Comparison of ENCODE assay signal across 27 cellular contexts in the genomic region with DNA sequence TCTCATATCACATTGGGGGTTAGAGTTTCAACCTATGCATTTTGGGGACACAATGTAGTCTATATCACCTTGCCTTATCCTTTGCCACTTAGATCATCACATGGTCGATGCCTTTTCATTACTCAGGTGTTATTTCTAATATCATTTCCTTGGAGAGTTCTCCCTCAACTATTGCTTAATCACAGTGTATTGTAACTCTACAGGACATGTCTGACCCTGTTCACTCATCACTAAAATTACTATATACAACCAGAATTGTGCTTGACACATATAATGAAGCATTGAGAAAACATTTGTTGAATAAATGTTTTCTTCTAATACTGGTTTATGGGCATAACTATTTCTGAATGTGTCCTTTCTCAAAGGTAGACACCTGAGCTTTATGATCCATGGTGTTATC.
"Had no signal": no experiment of that assay in that cellular context is flagged by ENCODE, and none has a peak within 500 bp of the region (broad histone marks: within the 10 kb centered on the region; RNA-seq: fewer than 3 reads in every experiment).

No MANE protein-coding gene starts in this region.

- ATAC-seq: mucosa of descending colon; naive thymus-derived CD4-positive, alpha-beta T cell; natural killer cell treated with Interleukin-12 subunit alpha and Interleukin-12 subunit beta and Interleukin-15 and Interleukin-18, amount 100 ng/mL, for 72 hours; right lobe of liver; stimulated activated memory B cell treated with anti-CD40 and anti-IgM and Interleukin-4, amounts not matched to agents 10 μg/mL and 1 μg/mL and 100 μg/mL, for 72 hours; stimulated activated naive CD8-positive, alpha-beta T cell treated with anti-CD3 and anti-CD28 coated beads, Interleukin-15, amount 100 ng/mL, for 72 hours had no signal

- H3K27me3 Mint-ChIP-seq: memory B cell; natural killer cell treated with Interleukin-12 subunit alpha and Interleukin-12 subunit beta and Interleukin-15 and Interleukin-18, amount 100 ng/mL, for 72 hours; progenitor cell of endocrine pancreas; stimulated activated memory B cell treated with anti-CD40 and anti-IgM and Interleukin-4, amounts not matched to agents 10 μg/mL and 1 μg/mL and 100 μg/mL, for 72 hours; stimulated activated naive CD8-positive, alpha-beta T cell treated with anti-CD3 and anti-CD28 coated beads, Interleukin-15, amount 100 ng/mL, for 72 hours; type B pancreatic cell had no signal

- H3K27me3 ChIP-seq: ovary, right atrium auricular region, right lobe of liver, tibial nerve, vagina had no signal

- H3K4me1 Mint-ChIP-seq: immature natural killer cell; memory B cell; naive thymus-derived CD4-positive, alpha-beta T cell; stimulated activated memory B cell treated with anti-CD40 and anti-IgM and Interleukin-4, amounts not matched to agents 10 μg/mL and 1 μg/mL and 100 μg/mL, for 72 hours; stimulated activated naive CD8-positive, alpha-beta T cell treated with anti-CD3 and anti-CD28 coated beads, Interleukin-15, amount 100 ng/mL, for 72 hours had no signal

- H3K4me3 ChIP-seq: left ventricle myocardium inferior, lung, mucosa of descending colon, ovary, right atrium auricular region, right lobe of liver, smooth muscle cell, tibial nerve, vagina had no signal

- H3K9me3 ChIP-seq: mucosa of descending colon, ovary, right atrium auricular region, right lobe of liver, vagina had no signal

- H3K4me3 Mint-ChIP-seq: immature natural killer cell; memory B cell; naive thymus-derived CD4-positive, alpha-beta T cell; natural killer cell treated with Interleukin-12 subunit alpha and Interleukin-12 subunit beta and Interleukin-15 and Interleukin-18, amount 100 ng/mL, for 72 hours; stimulated activated memory B cell treated with anti-CD40 and anti-IgM and Interleukin-4, amounts not matched to agents 10 μg/mL and 1 μg/mL and 100 μg/mL, for 72 hours; stimulated activated naive CD8-positive, alpha-beta T cell treated with anti-CD3 and anti-CD28 coated beads, Interleukin-15, amount 100 ng/mL, for 72 hours; type B pancreatic cell had no signal

- H3K36me3 ChIP-seq: left ventricle myocardium inferior, ovary, right atrium auricular region, right lobe of liver, tibial nerve, vagina had no signal

- H3K4me2 ChIP-seq: smooth muscle cell had no signal

- H3K27ac Mint-ChIP-seq: immature natural killer cell; memory B cell; naive thymus-derived CD4-positive, alpha-beta T cell; natural killer cell treated with Interleukin-12 subunit alpha and Interleukin-12 subunit beta and Interleukin-15 and Interleukin-18, amount 100 ng/mL, for 72 hours; progenitor cell of endocrine pancreas; stimulated activated memory B cell treated with anti-CD40 and anti-IgM and Interleukin-4, amounts not matched to agents 10 μg/mL and 1 μg/mL and 100 μg/mL, for 72 hours; stimulated activated naive CD8-positive, alpha-beta T cell treated with anti-CD3 and anti-CD28 coated beads, Interleukin-15, amount 100 ng/mL, for 72 hours; type B pancreatic cell had no signal

- DNase-seq: hypothalamus; immature natural killer cell; kidney; left ventricle myocardium inferior; midbrain; mucosa of descending colon; naive thymus-derived CD4-positive, alpha-beta T cell; ovary; right lobe of liver; stimulated activated CD4-positive, alpha-beta T cell treated with anti-CD3 and anti-CD28 coated beads, Interleukin-1b, Interleukin-23, amount 100 ng/mL, for 48 hours; stimulated activated CD4-positive, alpha-beta T cell treated with anti-CD3 and anti-CD28 coated beads, Interleukin-2, amount 100 ng/mL, for 48 hours; stimulated activated CD4-positive, alpha-beta T cell treated with anti-CD3 and anti-CD28 coated beads, Interleukin-4, amount 100 ng/mL, for 4 hours; stimulated activated CD8-positive, alpha-beta memory T cell treated with anti-CD3 and anti-CD28 coated beads, Interleukin-4, amount 100 ng/mL, for 48 hours; stimulated activated naive CD4-positive, alpha-beta T cell treated with Interleukin-2 at 50 U/mL for 16 hours; stimulated activated naive CD8-positive, alpha-beta T cell treated with anti-CD3 and anti-CD28 coated beads, Interleukin-15, amount 100 ng/mL, for 72 hours; substantia nigra had no signal

- H3K4me1 ChIP-seq: left ventricle myocardium inferior, right atrium auricular region, right lobe of liver, tibial nerve, vagina had no signal

- H3K27ac ChIP-seq: left ventricle myocardium inferior, ovary, right atrium auricular region, right lobe of liver, tibial nerve, vagina had no signal

- H3K36me3 Mint-ChIP-seq: immature natural killer cell; memory B cell; naive thymus-derived CD4-positive, alpha-beta T cell; natural killer cell treated with Interleukin-12 subunit alpha and Interleukin-12 subunit beta and Interleukin-15 and Interleukin-18, amount 100 ng/mL, for 72 hours; stimulated activated memory B cell treated with anti-CD40 and anti-IgM and Interleukin-4, amounts not matched to agents 10 μg/mL and 1 μg/mL and 100 μg/mL, for 72 hours had no signal

- FAIRE-seq: islet of Langerhans, kidney had no signal
